8 cellular contexts compared by ENCODE assay signal in genomic region chr1:111516008-111516535, GRCh38. TPM values are rescaled to one million over a fixed set of nuclear protein-coding genes. Genes with fewer than 3 reads are reported as not detected.
DNase-seq lines count a peak whose midpoint lies in the region; ATAC-seq and TF ChIP-seq lines count a peak whose summit lies in the region.

No MANE protein-coding gene starts in this region.

- ATAC-seq in HG03520 (IDR thresholded peaks at IDR 0.05; ENCODE audit: unreplicated experiment), result peak; percentile 48
- peak; percentile 31 for ATAC-seq in gastroesophageal sphincter
- no peak for ATAC-seq in GM21515 (IDR thresholded peaks at IDR 0.05; ENCODE audit: unreplicated experiment)
- ATAC-seq in GM19351 (IDR thresholded peaks at IDR 0.05; ENCODE audit: unreplicated experiment), result no peak

- no peaks in the 10 kb centered on the region for H3K36me3 Mint-ChIP-seq in activated CD4-positive, alpha-beta T cell treated with anti-CD3 and anti-CD28 coated beads, Interleukin-2, amount 10 ng/mL, durations not matched to agents 24 days and 14 days (ENCODE audit: low read depth)

- H3K4me1 Mint-ChIP-seq in activated CD4-positive, alpha-beta T cell treated with anti-CD3 and anti-CD28 coated beads, Interleukin-2, amount 10 ng/mL, durations not matched to agents 24 days and 14 days, result peaks cover 49% of the 10 kb centered on the region

- no peaks in the 10 kb centered on the region for H3K27me3 Mint-ChIP-seq in activated CD4-positive, alpha-beta T cell treated with anti-CD3 and anti-CD28 coated beads, Interleukin-2, amount 10 ng/mL, durations not matched to agents 24 days and 14 days

- peak in 3 of 4 experiments; percentile 25 to 49 (median 30) for TF ChIP-seq CTCF in gastroesophageal sphincter (IDR thresholded peaks at IDR 0.05)
- peak; percentile 69 for TF ChIP-seq CTCF in neutrophil (IDR thresholded peaks at IDR 0.05)

- intact Hi-C loops in activated CD4-positive, alpha-beta T cell treated with anti-CD3 and anti-CD28 coated beads, Interleukin-2, amount 10 ng/mL, durations not matched to agents 24 days and 14 days (cut with micrococcal nuclease), result loop anchor here (1.0 kb wide), 1 partner anchor 8 kb away; no protein-coding TSS in a partner anchor

- 22 to 29% methylated on average over 2 to 6 of the region's 13 CpGs for WGBS in gastroesophageal sphincter (ENCODE audit: low coverage in 1 of 2), 2 donors

- H3K9me3 ChIP-seq in gastroesophageal sphincter, result no peaks in the 10 kb centered on the region
- no peaks in the 10 kb centered on the region for H3K9me3 ChIP-seq in neutrophil

- H3K4me1 ChIP-seq in gastroesophageal sphincter (peaks cover 0 to 65% (median 18%) of the 10 kb centered on the region in 3 donors), neutrophil (ENCODE audit: control insufficient read depth in 1 of 2, insufficient read depth in 1 of 2, low read depth in 1 of 2, low read length in 1 of 2) (peaks cover 21% of the 10 kb centered on the region in 2 experiments)

- H3K27ac ChIP-seq in gastroesophageal sphincter (peak overlapping the region; percentile 41 to 91 (median 82)), neutrophil (peak overlapping the region; percentile 96)

- H3K9me3 Mint-ChIP-seq in activated CD4-positive, alpha-beta T cell treated with anti-CD3 and anti-CD28 coated beads, Interleukin-2, amount 10 ng/mL, durations not matched to agents 24 days and 14 days, result peaks cover 3% of the 10 kb centered on the region

- TF ChIP-seq EP300 in gastroesophageal sphincter (IDR thresholded peaks at IDR 0.05), result no peak

- peak overlapping the region; percentile 81 for H3K27ac Mint-ChIP-seq in activated CD4-positive, alpha-beta T cell treated with anti-CD3 and anti-CD28 coated beads, Interleukin-2, amount 10 ng/mL, durations not matched to agents 24 days and 14 days

- peak overlapping the region; percentile 59 for H3K4me3 Mint-ChIP-seq in activated CD4-positive, alpha-beta T cell treated with anti-CD3 and anti-CD28 coated beads, Interleukin-2, amount 10 ng/mL, durations not matched to agents 24 days and 14 days

- TF ChIP-seq POLR2A in gastroesophageal sphincter (IDR thresholded peaks at IDR 0.05), result no peak

- H3K27me3 ChIP-seq in gastroesophageal sphincter (no peaks in the 10 kb centered on the region), neutrophil (no peaks in the 10 kb centered on the region)

- H3K36me3 ChIP-seq in gastroesophageal sphincter, result no peaks in the 10 kb centered on the region
- no peaks in the 10 kb centered on the region for H3K36me3 ChIP-seq in neutrophil

- peak overlapping the region; percentile 2 to 47 for H3K4me3 ChIP-seq in gastroesophageal sphincter
- H3K4me3 ChIP-seq in neutrophil (ENCODE audit: low read depth in 1 of 2, low read length in 1 of 2), result peak overlapping the region; percentile 70 to 86

- DNase-seq in NCI-H2029 (lab: John Stamatoyannopoulos, UW) (peak; percentile 14), NCI-H2029 treated with DMSO at 0.1 percent for 48 hours (lab: John Stamatoyannopoulos, UW) (no peak)
- peak; percentile 75 for DNase-seq in activated CD4-positive, alpha-beta T cell treated with anti-CD3 and anti-CD28 coated beads, Interleukin-2, amount 10 ng/mL, durations not matched to agents 24 days and 14 days

RNA-seq across cellular contexts. Expression of gene ADORA3, which starts 12.6 kb away (rescaled TPM):
- total RNA-seq in activated CD4-positive, alpha-beta T cell treated with anti-CD3 and anti-CD28 coated beads, Interleukin-2, amount 10 ng/mL, durations not matched to agents 24 days and 14 days, result not detected in 2 replicates
- 10 to 100 TPM in 2 of 4 donors, 1 to 10 TPM in 2; 3.4 to 13.7 (median 7.8) TPM for total RNA-seq in gastroesophageal sphincter

RNA-seq across cellular contexts. Expression of gene TMIGD3, which starts 12.6 kb away (rescaled TPM):
- total RNA-seq in activated CD4-positive, alpha-beta T cell treated with anti-CD3 and anti-CD28 coated beads, Interleukin-2, amount 10 ng/mL, durations not matched to agents 24 days and 14 days, result not detected in 2 replicates
- 10 to 100 TPM in 1 of 4 donors, 1 to 10 TPM in 1, under 1 TPM in 1, not detected in 1; 0.85 to 14.1 (median 3.2) TPM for total RNA-seq in gastroesophageal sphincter

RNA-seq across cellular contexts. Expression of gene C1orf162, which starts 42.3 kb away (rescaled TPM):
- total RNA-seq in activated CD4-positive, alpha-beta T cell treated with anti-CD3 and anti-CD28 coated beads, Interleukin-2, amount 10 ng/mL, durations not matched to agents 24 days and 14 days, result 2.1 and 2.7 TPM in 2 replicates
- total RNA-seq in gastroesophageal sphincter, result 10 to 100 TPM in 2 of 4 donors, 1 to 10 TPM in 2; 5.9 to 24.5 (median 13.7) TPM

Comparison
In these comparisons a context has a peak if more than half of its experiments do, and no peak if none do; other contexts are left out.
1. ATAC-seq: peak in HG03520 (single experiment) and gastroesophageal sphincter (single experiment); none in GM21515 (single experiment) and GM19351 (single experiment).